17 cellular contexts compared by ENCODE assay signal in genomic region chr11:3188496-3189192, GRCh38. TPM values are rescaled to one million over a fixed set of nuclear protein-coding genes. Genes with fewer than 3 reads are reported as not detected.
"Had no signal": no experiment of that assay in that cellular context is flagged by ENCODE, and none has a peak within 500 bp of the region (broad histone marks: within the 10 kb centered on the region; RNA-seq: fewer than 3 reads in every experiment).

No MANE protein-coding gene starts in this region.

- H3K4me1 Mint-ChIP-seq: T-helper 17 cell had no signal

- ATAC-seq: left cardiac atrium, T-helper 17 cell had no signal

- H3K4me3 ChIP-seq: tibial nerve had no signal

- H3K4me3 Mint-ChIP-seq: dendritic cell treated with granulocyte-macrophage colony-stimulating factor and Interleukin-4, amounts not matched to agents 40 ng/mL and 50 ng/mL, for 4 days; T-helper 17 cell had no signal

- DNase-seq: activated CD4-positive, alpha-beta T cell treated with anti-CD3 and anti-CD28 coated beads for 4 hours; anterior cingulate cortex; effector memory CD4-positive, alpha-beta T cell; left cardiac atrium; retina; small intestine; stimulated activated CD4-positive, alpha-beta T cell treated with anti-CD3 and anti-CD28 coated beads, Interleukin-4, amount 100 ng/mL, for 24 hours; stimulated activated naive CD4-positive, alpha-beta T cell; substantia nigra; T-helper 17 cell; WERI-Rb-1 had no signal

- H3K27ac ChIP-seq: neutrophil, tibial nerve, WERI-Rb-1 had no signal

- H3K4me1 ChIP-seq: tibial nerve had no signal

- H3K9me3 ChIP-seq: neutrophil, tibial nerve had no signal

- H3K27ac Mint-ChIP-seq: dendritic cell treated with granulocyte-macrophage colony-stimulating factor and Interleukin-4, amounts not matched to agents 40 ng/mL and 50 ng/mL, for 4 days; T-helper 17 cell had no signal

- H3K36me3 ChIP-seq: neutrophil, tibial nerve, WERI-Rb-1 had no signal

RNA-seq across cellular contexts. Expression of gene MRGPRG, which starts 30.0 kb away (rescaled TPM):
- total RNA-seq: epithelial cell of proximal tubule, frontal cortex, left cardiac atrium, lung microvascular endothelial cell, T-helper 17 cell, tibial nerve had no signal
- polyA plus RNA-seq: small intestine had no signal

RNA-seq across cellular contexts. Expression of gene MRGPRE, which starts 43.6 kb away (rescaled TPM):
- total RNA-seq: epithelial cell of proximal tubule, frontal cortex, lung microvascular endothelial cell, T-helper 17 cell had no signal
